ENCODE assay signal across 21 cellular contexts in the genomic region with DNA sequence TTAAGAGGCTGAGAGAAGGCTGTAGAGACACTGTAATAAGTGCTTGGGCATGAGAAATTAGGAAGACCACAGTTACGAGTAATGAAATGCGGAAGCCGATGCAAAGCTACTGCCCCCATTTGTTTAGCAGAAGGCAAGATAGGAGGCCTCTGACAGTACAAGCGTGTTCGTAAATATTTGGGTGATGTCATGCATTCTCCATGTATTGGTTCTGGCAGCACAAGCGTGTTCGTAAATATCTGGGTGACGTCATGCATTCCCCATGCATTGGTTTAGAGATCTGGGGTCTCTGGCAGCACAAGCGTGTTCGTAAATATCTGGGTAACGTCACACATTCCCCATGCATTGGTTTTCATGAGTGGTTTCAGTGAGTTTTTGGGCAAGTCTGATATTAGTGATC.
"Had no signal": no experiment of that assay in that cellular context is flagged by ENCODE, and none has a peak within 500 bp of the region (broad histone marks: within the 10 kb centered on the region; RNA-seq: fewer than 3 reads in every experiment).

No MANE protein-coding gene starts in this region.

- ATAC-seq: gastroesophageal sphincter; left ventricle myocardium superior; mucosa of descending colon; pancreas; right cardiac atrium; stimulated activated naive B cell treated with anti-CD40 and anti-IgM and Interleukin-4, amounts not matched to agents 10 μg/mL and 1 μg/mL and 100 μg/mL, for 72 hours had no signal

- DNase-seq: activated CD4-positive, alpha-beta T cell treated with anti-CD3 and anti-CD28 coated beads for 1 hour; activated CD8-positive, alpha-beta memory T cell treated with anti-CD3 and anti-CD28 coated beads for 24 hours; activated CD8-positive, alpha-beta memory T cell treated with anti-CD3 and anti-CD28 coated beads, Interleukin-2, amount 50 U/mL, for 4 hours; activated naive CD4-positive, alpha-beta T cell; activated T-cell treated with anti-CD3 and anti-CD28 coated beads, Interleukin-2, amount 50 U/mL, for 24 hours; cerebellar nuclear complex; cortex of kidney; endodermal cell; left ventricle myocardium superior; mammary epithelial cell; mucosa of descending colon; nephron progenitor cell; pancreas; right cardiac atrium; small intestine; stimulated activated CD4-positive, alpha-beta T cell treated with anti-CD3 and anti-CD28 coated beads, Interleukin-2, amount 100 ng/mL, for 48 hours; stimulated activated CD8-positive, alpha-beta memory T cell treated with anti-CD3 and anti-CD28 coated beads, Interleukin-4, amount 100 ng/mL, for 48 hours; stimulated activated naive B cell treated with anti-CD40 and anti-IgM and Interleukin-4, amounts not matched to agents 10 μg/mL and 1 μg/mL and 100 μg/mL, for 72 hours; testis; uterus had no signal

- H3K4me3 ChIP-seq: gastroesophageal sphincter, mucosa of descending colon, pancreas, testis, uterus had no signal
